ENCODE assay signal across 28 cellular contexts in genomic region chr15:40459391-40460015, GRCh38.
"Had no signal": no experiment of that assay in that cellular context is flagged by ENCODE, and none has a peak within 500 bp of the region (broad histone marks: within the 10 kb centered on the region; RNA-seq: fewer than 3 reads in every experiment).

No MANE protein-coding gene starts in this region.

- H3K27me3 ChIP-seq: colonic mucosa, foreskin keratinocyte, gastroesophageal sphincter, heart left ventricle, hepatocyte, pancreas, right lobe of liver, stomach, thyroid gland had no signal

- DNase-seq: colonic mucosa; effector CD8-positive, alpha-beta T cell; endodermal cell; foreskin keratinocyte; heart left ventricle; left cardiac atrium; left ventricle myocardium inferior; lower lobe of right lung; naive thymus-derived CD8-positive, alpha-beta T cell; nephron progenitor cell; nucleus accumbens; right lobe of liver; small intestine; stimulated activated CD4-positive, alpha-beta T cell treated with anti-CD3 and anti-CD28 coated beads, Interleukin-12 subunit alpha, Interleukin-12 subunit beta, amount 100 ng/mL, for 4 hours; stimulated activated CD4-positive, alpha-beta T cell treated with anti-CD3 and anti-CD28 coated beads, Interleukin-1b, Interleukin-23, amount 100 ng/mL, for 48 hours; stimulated activated CD4-positive, alpha-beta T cell treated with anti-CD3 and anti-CD28 coated beads, Interleukin-4, amount 100 ng/mL, for 1 hour; stimulated activated CD8-positive, alpha-beta memory T cell treated with anti-CD3 and anti-CD28 coated beads, Interleukin-4, amount 100 ng/mL, for 48 hours; stimulated activated naive CD4-positive, alpha-beta T cell treated with Interleukin-2 at 50 U/mL for 16 hours; stomach; thyroid gland; trophoblast cell had no signal

- H3K9me3 ChIP-seq: colonic mucosa, gastroesophageal sphincter, heart left ventricle, left ventricle myocardium inferior, lower lobe of right lung, pancreas, right lobe of liver, stomach, thyroid gland had no signal

- H3K27me3 Mint-ChIP-seq: dendritic cell treated with granulocyte-macrophage colony-stimulating factor and Interleukin-4, amounts not matched to agents 40 ng/mL and 50 ng/mL, for 4 days; naive thymus-derived CD8-positive, alpha-beta T cell; progenitor cell of endocrine pancreas had no signal

- H3K27ac Mint-ChIP-seq: dendritic cell treated with granulocyte-macrophage colony-stimulating factor and Interleukin-4, amounts not matched to agents 40 ng/mL and 50 ng/mL, for 4 days; endodermal cell; nephron progenitor cell; progenitor cell of endocrine pancreas had no signal

- H3K9me3 Mint-ChIP-seq: dendritic cell treated with granulocyte-macrophage colony-stimulating factor and Interleukin-4, amounts not matched to agents 40 ng/mL and 50 ng/mL, for 4 days; endodermal cell; naive thymus-derived CD8-positive, alpha-beta T cell; nephron progenitor cell had no signal

- H3K4me3 Mint-ChIP-seq: dendritic cell treated with granulocyte-macrophage colony-stimulating factor and Interleukin-4, amounts not matched to agents 40 ng/mL and 50 ng/mL, for 4 days; endodermal cell; naive thymus-derived CD8-positive, alpha-beta T cell; nephron progenitor cell had no signal

- H3K27ac ChIP-seq: colonic mucosa, epithelial cell of prostate, foreskin keratinocyte, gastroesophageal sphincter, heart left ventricle, hepatocyte, left ventricle myocardium inferior, lower lobe of right lung, pancreas, right lobe of liver, stomach, thyroid gland had no signal

- H3K4me3 ChIP-seq: colonic mucosa, gastroesophageal sphincter, heart left ventricle, hepatocyte, left ventricle myocardium inferior, lower lobe of right lung, pancreas, right lobe of liver, stomach, thyroid gland had no signal

- ATAC-seq: esophagus mucosa; foreskin keratinocyte; gastroesophageal sphincter; heart left ventricle; left cardiac atrium; lower lobe of right lung; naive thymus-derived CD8-positive, alpha-beta T cell; pancreas had no signal

- H3K4me1 ChIP-seq: colonic mucosa had no signal
